In genomic region chrX:20265221-20265725, GRCh38 we compare ENCODE assay signal across 8 cellular contexts. TPM values are rescaled to one million over a fixed set of nuclear protein-coding genes. Genes with fewer than 3 reads are reported as not detected.
DNase-seq lines count a peak whose midpoint lies in the region; ATAC-seq, FAIRE-seq and TF ChIP-seq lines count a peak whose summit lies in the region.

No MANE protein-coding gene starts in this region.

- H3K27me3 ChIP-seq in mesendoderm (ENCODE audit: insufficient read depth, low read length, poor library complexity): no peaks in the 10 kb centered on the region

- FAIRE-seq in GM12891 (lab: Jason Lieb, UNC): peak; percentile 97

- no peak overlapping the region for H2BK120ac ChIP-seq in mesendoderm (ENCODE audit: low read depth, low read length)

- no peak overlapping the region for H2BK5ac ChIP-seq in mesendoderm (ENCODE audit: low read length)

- H3K4me2 ChIP-seq in mesendoderm (ENCODE audit: low read length): peak overlapping the region; percentile 29

- H4K8ac ChIP-seq in mesendoderm (ENCODE audit: low read depth, low read length): no peak overlapping the region

- TF ChIP-seq POLR2A in GM12891 (IDR thresholded peaks at IDR 0.05; ENCODE audit: low read depth, low read length): 0 out of 2 replicates have a peak, but pooled peaks have one; percentile 33

- H3K4ac ChIP-seq in mesendoderm (ENCODE audit: low read depth, low read length): no peak overlapping the region

- H2BK15ac ChIP-seq in mesendoderm (replicated peaks; ENCODE audit: low read depth): no peak overlapping the region

- H2AK5ac ChIP-seq in mesendoderm (ENCODE audit: low read length): no peak overlapping the region

- peak overlapping the region; percentile 51 for H3K27ac ChIP-seq in mesendoderm (ENCODE audit: low read depth, low read length)

- peak overlapping the region; percentile 82 for H3K56ac ChIP-seq in mesendoderm (ENCODE audit: low read length)

- no peak for DNase-seq in GM12891 (ENCODE audit: insufficient read length, low spot score)
- peak; percentile 44 for DNase-seq in NCI-H2171 treated with DMSO at 0.1 percent for 48 hours (lab: John Stamatoyannopoulos, UW)
- DNase-seq in activated CD4-positive, alpha-beta T cell treated with anti-CD3 and anti-CD28 coated beads, Interleukin-2, amount 50 U/mL, for 48 hours: peak; percentile 72 to 76
- peak; percentile 11 for DNase-seq in effector CD8-positive, alpha-beta T cell (lab: John Stamatoyannopoulos, UW)
- DNase-seq in mesendoderm: peak; percentile 73
- peak; percentile 58 for DNase-seq in stimulated activated CD8-positive, alpha-beta memory T cell treated with anti-CD3 and anti-CD28 coated beads, Interleukin-4, amount 100 ng/mL, for 24 hours (ENCODE audit: low read depth)

- WGBS in mesendoderm (ENCODE audit: extremely low coverage, insufficient coverage, low lambda C conversion rate): no CpG with 5 or more reads among the region's 26 CpGs

- peak overlapping the region; percentile 53 for H3K4me3 ChIP-seq in mesendoderm (ENCODE audit: low read length)

- H3K4me1 ChIP-seq in mesendoderm (ENCODE audit: control insufficient read depth, low read depth, low read length): no peaks in the 10 kb centered on the region

- H4K5ac ChIP-seq in mesendoderm (ENCODE audit: low read length): no peak overlapping the region

- peak overlapping the region; percentile 80 for H3K18ac ChIP-seq in mesendoderm (ENCODE audit: low read length)

- peaks cover 2% of the 10 kb centered on the region for H3K79me2 ChIP-seq in mesendoderm (ENCODE audit: control insufficient read depth, insufficient read depth, low read length)

- H3K9ac ChIP-seq in mesendoderm (ENCODE audit: low read length): peak overlapping the region; percentile 74

- H3K36me3 ChIP-seq in mesendoderm (ENCODE audit: control insufficient read depth, insufficient read depth, low read length): no peaks in the 10 kb centered on the region

- peaks cover 2% of the 10 kb centered on the region for H3K79me1 ChIP-seq in mesendoderm (ENCODE audit: low read length)

- no peak overlapping the region for H3K23ac ChIP-seq in mesendoderm (ENCODE audit: low read length)

- ATAC-seq in HG02588 (IDR thresholded peaks at IDR 0.05; ENCODE audit: unreplicated experiment) (peak; percentile 36), HG02970 (IDR thresholded peaks at IDR 0.05; ENCODE audit: low FRiP score, unreplicated experiment) (no peak)

TF ChIP-seq in GM12891, 5 proteins besides CTCF, POLR2A, EP300 and RAD21:
- peak; percentile 70; the same call in 1 of the 2 replicates for TF ChIP-seq TAF1 (IDR thresholded peaks at IDR 0.05; ENCODE audit: low read depth, low read length)
- no peak for TF ChIP-seq POU2F2 (IDR thresholded peaks at IDR 0.05; ENCODE audit: low read depth, low read length)
- TF ChIP-seq POLR2AphosphoS5 (IDR thresholded peaks at IDR 0.05; ENCODE audit: low read depth, low read length): peak; percentile 68

RNA-seq across cellular contexts. Expression of gene RPS6KA3, which starts 1.4 kb away (rescaled TPM):
- polyA plus RNA-seq in GM12891 (2012; ENCODE audit: low read depth, missing spikeins): 10.9 TPM
- polyA plus RNA-seq in mesendoderm (2013, experiment 1 of 2): 4.9 TPM
- polyA plus RNA-seq in mesendoderm (2013, experiment 2 of 2): 4.8 TPM
